In genomic region chr17:36736201-36737156, GRCh38 we compare ENCODE assay signal across 20 cellular contexts.
A peak's percentile ranks its signal among the peaks of the same experiment; 100 is the strongest.
DNase-seq lines count a peak whose midpoint lies in the region; ATAC-seq, FAIRE-seq and TF ChIP-seq lines count a peak whose summit lies in the region.
"Had no signal": no experiment of that assay in that cellular context is flagged by ENCODE, and none has a peak within 500 bp of the region (broad histone marks: within the 10 kb centered on the region; RNA-seq: fewer than 3 reads in every experiment).

No MANE protein-coding gene starts in this region.

- H3K9ac ChIP-seq in H9 (ENCODE audit: extremely low read depth, insufficient read length, low read length) (no peak overlapping the region), K562 (ENCODE audit: insufficient read depth in 1 of 2, low read depth in 2 of 2, low read length in 2 of 2) (0 out of 4 replicates have a peak overlapping the region, but pooled peaks of 1 of the 2 experiments have one; percentile 60), neural progenitor cell (no peak overlapping the region)

- H3K9me3 ChIP-seq in H9 (ENCODE audit: control insufficient read depth, low read depth, low read length) (no peaks in the 10 kb centered on the region), K562 (replicated peaks; ENCODE audit: control insufficient read depth, insufficient read depth, low read depth, low read length) (no peaks in the 10 kb centered on the region; the same call in 1 of the 2 replicates), neural progenitor cell (ENCODE audit: low read depth) (no peaks in the 10 kb centered on the region)

- no peak overlapping the region for H3K4me3 Mint-ChIP-seq in H9
- H3K4me3 Mint-ChIP-seq in neural progenitor cell = peak overlapping the region; percentile 32
- H3K4me3 Mint-ChIP-seq: CD4-positive, alpha-beta memory T cell; GM23338 had no signal

- no peak for TF ChIP-seq POLR2A in K562 (conservative IDR thresholded peaks at IDR 0.05)

- H3K9me3 Mint-ChIP-seq in H9 (no peaks in the 10 kb centered on the region; a peak in 2 of 5 replicates), neural progenitor cell (no peaks in the 10 kb centered on the region)
- H3K9me3 Mint-ChIP-seq: GM23338 had no signal

- H2AFZ ChIP-seq in H9 (ENCODE audit: low read length) = no peak overlapping the region
- no peak overlapping the region for H2AFZ ChIP-seq in K562 (ENCODE audit: low read depth, low read length)
- H2AFZ ChIP-seq in neural progenitor cell (replicated peaks) = no peak overlapping the region
- H2AFZ ChIP-seq: GM23338 had no signal

- H3K56ac ChIP-seq in H9 (ENCODE audit: insufficient read length, low read depth, low read length) = no peak overlapping the region

- no peaks in the 10 kb centered on the region for H3K79me1 ChIP-seq in H9 (ENCODE audit: insufficient read depth, low read depth, low read length, poor library complexity, severe bottlenecking)

- H2AK5ac ChIP-seq in H9 (ENCODE audit: insufficient read length, low read length) = no peak overlapping the region

- H2BK12ac ChIP-seq in H9 (ENCODE audit: insufficient read length, low read depth, low read length) = no peak overlapping the region

- H3K4me2 ChIP-seq in H9 (ENCODE audit: insufficient read depth, insufficient read length, low read length) = no peak overlapping the region
- H3K4me2 ChIP-seq in K562 (ENCODE audit: insufficient read depth, low read length) = no peak overlapping the region
- no peak overlapping the region for H3K4me2 ChIP-seq in neural progenitor cell
- H3K4me2 ChIP-seq: GM23338 had no signal

- peaks cover 9% of the 10 kb centered on the region for H3F3A ChIP-seq in neural progenitor cell (ENCODE audit: low read depth)

- no peaks in the 10 kb centered on the region for H3K36me3 ChIP-seq in K562 (ENCODE audit: control insufficient read depth, insufficient read depth, low read length)
- no peaks in the 10 kb centered on the region for H3K36me3 ChIP-seq in neural progenitor cell

- no peak overlapping the region for H2BK120ac ChIP-seq in H9 (ENCODE audit: low read depth, low read length, poor library complexity, severe bottlenecking)

- H4K20me1 ChIP-seq in H9 (ENCODE audit: control insufficient read depth, insufficient read depth, insufficient read length) (no peaks in the 10 kb centered on the region), K562 (replicated peaks; ENCODE audit: control insufficient read depth, insufficient read depth, low read length) (no peaks in the 10 kb centered on the region), neural progenitor cell (ENCODE audit: low read depth) (no peaks in the 10 kb centered on the region)

- H4K5ac ChIP-seq in H9 (ENCODE audit: insufficient read length, low read depth, low read length) = no peak overlapping the region

- peaks cover 31 to 36% of the 10 kb centered on the region in 2 experiments for H3K4me1 Mint-ChIP-seq in H9
- peaks cover 16% of the 10 kb centered on the region for H3K4me1 Mint-ChIP-seq in neural progenitor cell
- H3K4me1 Mint-ChIP-seq: CD4-positive, alpha-beta memory T cell had no signal

- no peak overlapping the region for H3K14ac ChIP-seq in H9 (ENCODE audit: insufficient read depth, low read length)

- TF ChIP-seq CTCF in H9 (conservative IDR thresholded peaks at IDR 0.05) (no peak), K562 (IDR thresholded peaks at IDR 0.05 in 2 of 3, conservative IDR thresholded peaks at IDR 0.05 in 1 of 3; ENCODE audit: insufficient read depth in 2 of 3, low read depth in 1 of 3, low read length in 3 of 3) (no peak), neural progenitor cell (IDR thresholded peaks at IDR 0.05) (no peak)

- no CpG with 5 or more reads among the region's 15 CpGs for WGBS in H9 (ENCODE audit: extremely low coverage, insufficient read length, low lambda C conversion rate)
- 10% methylated on average over 14 of the region's 15 CpGs for WGBS in K562 (ENCODE audit: insufficient coverage, low coverage, missing lambda C conversion rate)

- no peaks in the 10 kb centered on the region for H3K27me3 ChIP-seq in H9 (ENCODE audit: insufficient read depth, low read length)
- H3K27me3 ChIP-seq in K562 (ENCODE audit: control insufficient read depth in 2 of 2, insufficient read depth in 2 of 2, low read length in 2 of 2) = peaks cover 0 to 32% of the 10 kb centered on the region in 2 experiments; a peak in 3 of 5 replicates
- H3K27me3 ChIP-seq in neural progenitor cell = no peaks in the 10 kb centered on the region

- H2BK15ac ChIP-seq in H9 (ENCODE audit: low read depth, low read length) = no peak overlapping the region

- no peaks in the 10 kb centered on the region for H3K9me1 ChIP-seq in K562 (ENCODE audit: control insufficient read depth, insufficient read depth, low read length)

- BruUV-seq in K562 (replicated peaks; lab: Mats Ljungman, UMichigan) = no TSS peak

- no peak for FAIRE-seq in K562 (lab: Jason Lieb, UNC)
- FAIRE-seq: G401.6, GM18507 had no signal

- H3K18ac ChIP-seq in H9 (ENCODE audit: insufficient read length, low read depth, low read length) = no peak overlapping the region

- POLR2A ChIA-PET in K562 (lab: Yijun Ruan, JAX) = interaction anchor here (0.6 kb wide), 2 partner anchors 11 to 314 kb away, joined by 3 read pairs; no protein-coding TSS in a partner anchor

- intact Hi-C loops in K562 (cut with micrococcal nuclease) = no loop called here
- intact Hi-C loops in left ventricle myocardium superior (cut with micrococcal nuclease) = no loop called here
- intact Hi-C loops in left cardiac atrium (cut with DNase I) = no loop called here

- no peaks in the 10 kb centered on the region for H3K23me2 ChIP-seq in H9 (ENCODE audit: insufficient read length, low read depth, low read length, poor library complexity, severe bottlenecking)

- H3K4ac ChIP-seq in H9 (ENCODE audit: low read depth, low read length) = no peak overlapping the region

- H3K27ac Mint-ChIP-seq in H9 (peak overlapping the region in 2 of 3 experiments; percentile 26 to 34; a peak in 3 of 7 replicates), neural progenitor cell (no peak overlapping the region)
- H3K27ac Mint-ChIP-seq: CD4-positive, alpha-beta memory T cell; GM23338 had no signal

- peak; percentile 32 for DNase-seq in H9
- DNase-seq in K562 (ENCODE audit: extremely low read depth in 1 of 4, low spot score in 3 of 4) = no peak
- DNase-seq in neural progenitor cell (ENCODE audit: low spot score) = no peak
- peak; percentile 66 for DNase-seq in superior temporal gyrus (ENCODE audit: extremely low spot score)
- DNase-seq in LoVo (ENCODE audit: low spot score) = no peak
- DNase-seq in left ventricle myocardium superior = no peak
- no peak for DNase-seq in left cardiac atrium
- DNase-seq: CD4-positive, alpha-beta memory T cell; DMS153; NCI-H1092; NCI-H1436; NCI-H187 treated with DMSO at 0.1 percent for 48 hours; NCI-H2107; NCI-H446 treated with DMSO at 0.1 percent for 48 hours; NCI-H526 treated with DMSO at 0.1 percent for 48 hours; Right ventricle myocardium superior had no signal

- no peak overlapping the region for H2BK5ac ChIP-seq in H9 (ENCODE audit: insufficient read length, low read length)

- peaks cover 7% of the 10 kb centered on the region; the same call in 1 of the 2 replicates for H3K4me1 ChIP-seq in H9 (ENCODE audit: insufficient read depth, low read length)
- H3K4me1 ChIP-seq in K562 (replicated peaks in 1 of 2; ENCODE audit: control insufficient read depth in 2 of 2, insufficient read depth in 2 of 2, low read length in 2 of 2) = peaks cover 0 to 5% of the 10 kb centered on the region in 2 experiments; a peak in 1 of 5 replicates
- H3K4me1 ChIP-seq in neural progenitor cell = peaks cover 14% of the 10 kb centered on the region

- H3K27ac ChIP-seq in H9 (ENCODE audit: insufficient read length, low read depth, low read length) = no peak overlapping the region
- H3K27ac ChIP-seq in K562 (ENCODE audit: extremely low read depth, low read depth, low read length) = no peak overlapping the region
- no peak overlapping the region for H3K27ac ChIP-seq in neural progenitor cell

- H3K36me3 Mint-ChIP-seq in H9 (ENCODE audit: insufficient read depth in 1 of 3, low read depth in 3 of 3) (no peaks in the 10 kb centered on the region), neural progenitor cell (no peaks in the 10 kb centered on the region)
- H3K36me3 Mint-ChIP-seq: CD4-positive, alpha-beta memory T cell had no signal

- H3T11ph ChIP-seq in H9 (ENCODE audit: low read length) = no peak overlapping the region

- H4K8ac ChIP-seq in H9 (replicated peaks; ENCODE audit: insufficient read length, low read depth, low read length) = no peak overlapping the region

- H3K4me3 ChIP-seq in K562 (no peak overlapping the region), neural progenitor cell (no peak overlapping the region)
- H3K4me3 ChIP-seq: GM23338 had no signal

- CTCF ChIA-PET in K562 (lab: Yijun Ruan, JAX; ENCODE audit: low intra/inter-chr PET ratio) = no interaction called here

- in situ Hi-C loops in K562 (cut with MboI) = no loop called here

- no peaks in the 10 kb centered on the region for H3K79me2 ChIP-seq in H9 (ENCODE audit: insufficient read depth, low read length)
- no peaks in the 10 kb centered on the region for H3K79me2 ChIP-seq in K562 (ENCODE audit: control insufficient read depth, insufficient read depth, low read length)
- H3K79me2 ChIP-seq in neural progenitor cell (ENCODE audit: low read depth) = no peaks in the 10 kb centered on the region

- TF ChIP-seq RAD21 in K562 (CRISPR knock-in tag; conservative IDR thresholded peaks at IDR 0.05 in 1 of 2, IDR thresholded peaks at IDR 0.05 in 1 of 2) = no peak

- no peak for TF ChIP-seq EP300 in K562 (IDR thresholded peaks at IDR 0.05; ENCODE audit: low read length)

- H3K23ac ChIP-seq in H9 (ENCODE audit: insufficient read length, low read depth, low read length) = no peak overlapping the region

- H3K27me3 Mint-ChIP-seq in H9 (ENCODE audit: low read depth) (peaks cover 11% of the 10 kb centered on the region), neural progenitor cell (ENCODE audit: insufficient read depth, low read depth) (peaks cover 17% of the 10 kb centered on the region)

- ATAC-seq in K562 (no peak), left ventricle myocardium superior (no peak), left cardiac atrium (no peak)
- ATAC-seq: GM23338, HCT116 had no signal

- H4K91ac ChIP-seq in H9 (ENCODE audit: insufficient read length, low read depth, low read length) = no peak overlapping the region

- no peak overlapping the region for H2BK20ac ChIP-seq in H9 (ENCODE audit: low read depth, low read length, poor library complexity, severe bottlenecking)

TF ChIP-seq in K562, 482 proteins besides CTCF, POLR2A, EP300 and RAD21 (continues in another document):
- no peak for TF ChIP-seq SNAPC5 (CRISPR knock-in tag; IDR thresholded peaks at IDR 0.05)
- peak; percentile 78 for TF ChIP-seq SPI1 (IDR thresholded peaks at IDR 0.05; ENCODE audit: borderline replicate concordance, low read depth, low read length)

Comparison
In these comparisons a context has a peak if more than half of its experiments do, and no peak if none do; other contexts are left out.
1. DNase-seq: peak in H9 (single experiment) and superior temporal gyrus (single experiment); none in K562 (0 of 4), neural progenitor cell (single experiment), LoVo (single experiment), left ventricle myocardium superior (single experiment) and left cardiac atrium (single experiment).